In the genomic region with DNA sequence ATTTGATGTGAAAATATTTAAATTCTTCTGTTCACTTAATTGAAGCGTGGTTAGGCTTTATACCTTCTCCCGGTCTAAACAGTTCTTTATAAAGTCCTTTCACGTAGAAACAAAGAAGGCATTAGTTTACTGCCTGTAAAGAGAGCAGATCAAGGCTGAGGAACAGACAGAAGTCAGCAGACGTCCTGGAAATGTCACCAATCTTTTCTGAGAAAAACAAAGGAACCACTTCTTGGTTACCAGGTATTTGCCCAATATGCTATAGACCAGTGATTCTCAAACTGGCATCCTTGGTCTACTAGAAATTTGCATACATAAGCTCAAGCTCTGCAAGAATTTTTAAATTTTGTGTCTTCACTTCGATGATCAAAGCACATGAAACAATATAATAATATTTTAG, we compare ENCODE assay signal across 10 cellular contexts.
DNase-seq lines count a peak whose midpoint lies in the region; ATAC-seq and TF ChIP-seq lines count a peak whose summit lies in the region.
"Had no signal": no experiment of that assay in that cellular context is flagged by ENCODE, and none has a peak within 500 bp of the region (broad histone marks: within the 10 kb centered on the region; RNA-seq: fewer than 3 reads in every experiment).

No MANE protein-coding gene starts in this region.

- H3K79me2 ChIP-seq in DND-41 (ENCODE audit: insufficient read depth, low read length) (peaks cover 56% of the 10 kb centered on the region), PC-3 (ENCODE audit: low read length) (no peaks in the 10 kb centered on the region)

- H3K4me1 Mint-ChIP-seq in central memory CD8-positive, alpha-beta T cell, result peaks cover 40% of the 10 kb centered on the region

- no peaks in the 10 kb centered on the region for H4K20me1 ChIP-seq in DND-41 (ENCODE audit: insufficient read depth, low read length)
- no peaks in the 10 kb centered on the region for H4K20me1 ChIP-seq in PC-3 (ENCODE audit: low read length)

- H3K36me3 ChIP-seq in DND-41 (ENCODE audit: insufficient read depth, low read length) (no peaks in the 10 kb centered on the region; the same call in 1 of the 2 replicates), PC-3 (ENCODE audit: low read depth, low read length) (no peaks in the 10 kb centered on the region), skeletal muscle satellite cell (ENCODE audit: insufficient read depth, low read length) (no peaks in the 10 kb centered on the region)

- H3K4me3 ChIP-seq in DND-41 (ENCODE audit: low read depth in 1 of 2, low read length in 2 of 2) (peak overlapping the region; percentile 18 to 51), PC-3 (ENCODE audit: low read length) (no peak overlapping the region), skeletal muscle satellite cell (ENCODE audit: low read length) (no peak overlapping the region)
- H3K4me3 ChIP-seq: dorsolateral prefrontal cortex had no signal

- DNase-seq in DND-41 (peak; percentile 45), PC-3 (no peak)
- DNase-seq in central memory CD8-positive, alpha-beta T cell (ENCODE audit: low spot score in 2 of 2), result no peak
- DNase-seq in stimulated activated CD4-positive, alpha-beta T cell treated with anti-CD3 and anti-CD28 coated beads, Interleukin-1b, Interleukin-23, amount 100 ng/mL, for 48 hours, result no peak
- DNase-seq: dorsolateral prefrontal cortex, head of caudate nucleus had no signal

- H3K27me3 ChIP-seq in DND-41 (ENCODE audit: insufficient read depth, low read length, poor library complexity) (no peaks in the 10 kb centered on the region), PC-3 (ENCODE audit: low read length) (no peaks in the 10 kb centered on the region), skeletal muscle satellite cell (ENCODE audit: control insufficient read depth, insufficient read depth, low read length) (no peaks in the 10 kb centered on the region)
- H3K27me3 ChIP-seq: dorsolateral prefrontal cortex had no signal

- no peaks in the 10 kb centered on the region for H3F3A ChIP-seq in PC-3 (ENCODE audit: low read length, unreplicated experiment)

- H3K9me3 ChIP-seq in DND-41 (ENCODE audit: insufficient read depth, low read length, severe bottlenecking) (no peaks in the 10 kb centered on the region), PC-3 (ENCODE audit: low read length) (no peaks in the 10 kb centered on the region), skeletal muscle satellite cell (replicated peaks; ENCODE audit: low read length) (no peaks in the 10 kb centered on the region)

- no peaks in the 10 kb centered on the region for H3K9me2 ChIP-seq in PC-3 (replicated peaks; ENCODE audit: low read length)

- H3K9me3 Mint-ChIP-seq in central memory CD8-positive, alpha-beta T cell, result no peaks in the 10 kb centered on the region

- H3K4me1 ChIP-seq in DND-41 (ENCODE audit: insufficient read depth, low read length) (peaks cover 69% of the 10 kb centered on the region), PC-3 (ENCODE audit: insufficient read depth, low read length) (peaks cover 39% of the 10 kb centered on the region), skeletal muscle satellite cell (ENCODE audit: control insufficient read depth, insufficient read depth, low read length) (peaks cover 29% of the 10 kb centered on the region)

- H3K27me3 Mint-ChIP-seq in central memory CD8-positive, alpha-beta T cell, result no peaks in the 10 kb centered on the region

- peak overlapping the region; percentile 46 for H3K4me3 Mint-ChIP-seq in central memory CD8-positive, alpha-beta T cell

- H3K27ac ChIP-seq in DND-41 (ENCODE audit: low read length), result peak overlapping the region; percentile 85
- H3K27ac ChIP-seq in PC-3 (ENCODE audit: low read length), result peak overlapping the region; percentile 90
- H3K27ac ChIP-seq: dorsolateral prefrontal cortex had no signal

- H2AFZ ChIP-seq in DND-41 (ENCODE audit: low read depth, low read length) (peak overlapping the region; percentile 15), PC-3 (ENCODE audit: low read length) (peak overlapping the region; percentile 37; the same call in 1 of the 2 replicates)

- peak overlapping the region; percentile 56 for H3K27ac Mint-ChIP-seq in central memory CD8-positive, alpha-beta T cell (ENCODE audit: low read depth)

- ATAC-seq in DND-41 (ENCODE audit: insufficient read depth, low read depth), result peak; percentile 43
- ATAC-seq in PC-3, result no peak
- ATAC-seq in central memory CD8-positive, alpha-beta T cell (replicated peaks; ENCODE audit: extremely low read depth, poor library complexity, severe bottlenecking), result no peak
- ATAC-seq in HG03139 (IDR thresholded peaks at IDR 0.05; ENCODE audit: unreplicated experiment), result no peak
- ATAC-seq in GM19467 (IDR thresholded peaks at IDR 0.05; ENCODE audit: unreplicated experiment), result no peak
- no peak for ATAC-seq in esophagus mucosa

- no TSS peak for BruUV-seq in PC-3 (replicated peaks; lab: Mats Ljungman, UMichigan)

- TF ChIP-seq CTCF in DND-41 (IDR thresholded peaks at IDR 0.05; ENCODE audit: borderline replicate concordance, extremely low read depth, low read length, poor library complexity, severe bottlenecking) (no peak), PC-3 (conservative IDR thresholded peaks at IDR 0.05; ENCODE audit: low read depth, low read length) (no peak)

- H3K4me2 ChIP-seq in DND-41 (ENCODE audit: insufficient read depth, low read length) (peak overlapping the region; percentile 59), PC-3 (ENCODE audit: low read length) (peak overlapping the region; percentile 52), skeletal muscle satellite cell (ENCODE audit: low read length) (peak overlapping the region; percentile 6)

- POLR2A ChIA-PET in PC-3 (lab: Charles Lee; ENCODE audit: unreplicated experiment), result no interaction called here

- CTCF ChIA-PET in PC-3 (lab: Charles Lee), result no interaction called here

- H3K9ac ChIP-seq in DND-41 (ENCODE audit: low read depth, low read length) (peak overlapping the region; percentile 58), PC-3 (ENCODE audit: low read length) (peak overlapping the region; percentile 26; the same call in 1 of the 2 replicates), skeletal muscle satellite cell (ENCODE audit: low read depth, low read length) (peak overlapping the region; percentile 46)

- H3K36me3 Mint-ChIP-seq in central memory CD8-positive, alpha-beta T cell (ENCODE audit: insufficient read depth), result peaks cover 3% of the 10 kb centered on the region

- intact Hi-C loops in PC-3 (cut with micrococcal nuclease), result no loop called here

Comparison
In these comparisons a context has a peak if more than half of its experiments do, and no peak if none do; other contexts are left out.
1. H3K4me2 ChIP-seq: peak in every context shown above with its lines; median percentile 59 in DND-41; 52 in PC-3; 6 in skeletal muscle satellite cell.
2. H3K4me3 ChIP-seq: peak in DND-41 (2 of 2); none in PC-3 (single experiment) and skeletal muscle satellite cell (single experiment).
3. Peak in every context shown above with its lines, with median percentiles within 50 percentile points of each other: H3K9ac ChIP-seq.